1 cellular context compared by ENCODE assay signal in the genomic region with DNA sequence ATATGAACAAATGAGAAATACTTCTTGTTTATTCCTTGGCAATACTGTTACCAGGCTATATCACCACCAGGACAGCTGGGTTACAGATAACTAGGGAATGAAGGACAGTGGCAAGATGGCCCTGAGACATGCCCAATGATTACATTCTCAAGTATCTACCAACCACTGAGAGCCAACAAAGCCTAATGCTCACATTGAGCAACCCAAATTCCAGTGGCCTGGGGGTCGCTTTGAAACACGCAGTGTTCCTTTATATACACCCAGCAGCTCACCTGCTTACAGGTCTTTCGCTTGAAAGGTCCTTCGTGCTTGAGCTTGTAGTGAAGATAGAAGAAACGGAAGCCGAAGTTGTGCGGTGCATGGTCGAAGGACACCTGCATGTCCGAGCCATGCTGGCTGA.
TF ChIP-seq lines count a peak whose summit lies in the region.

No MANE protein-coding gene starts in this region.

TF ChIP-seq in WTC11, 78 proteins besides CTCF, POLR2A, EP300 and RAD21:
- TF ChIP-seq, protein P1, sequence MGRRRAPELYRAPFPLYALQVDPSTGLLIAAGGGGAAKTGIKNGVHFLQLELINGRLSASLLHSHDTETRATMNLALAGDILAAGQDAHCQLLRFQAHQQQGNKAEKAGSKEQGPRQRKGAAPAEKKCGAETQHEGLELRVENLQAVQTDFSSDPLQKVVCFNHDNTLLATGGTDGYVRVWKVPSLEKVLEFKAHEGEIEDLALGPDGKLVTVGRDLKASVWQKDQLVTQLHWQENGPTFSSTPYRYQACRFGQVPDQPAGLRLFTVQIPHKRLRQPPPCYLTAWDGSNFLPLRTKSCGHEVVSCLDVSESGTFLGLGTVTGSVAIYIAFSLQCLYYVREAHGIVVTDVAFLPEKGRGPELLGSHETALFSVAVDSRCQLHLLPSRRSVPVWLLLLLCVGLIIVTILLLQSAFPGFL (CRISPR knock-in tag; IDR thresholded peaks at IDR 0.05; ENCODE audit: borderline replicate concordance) = no peak
- TF ChIP-seq, protein P2, sequence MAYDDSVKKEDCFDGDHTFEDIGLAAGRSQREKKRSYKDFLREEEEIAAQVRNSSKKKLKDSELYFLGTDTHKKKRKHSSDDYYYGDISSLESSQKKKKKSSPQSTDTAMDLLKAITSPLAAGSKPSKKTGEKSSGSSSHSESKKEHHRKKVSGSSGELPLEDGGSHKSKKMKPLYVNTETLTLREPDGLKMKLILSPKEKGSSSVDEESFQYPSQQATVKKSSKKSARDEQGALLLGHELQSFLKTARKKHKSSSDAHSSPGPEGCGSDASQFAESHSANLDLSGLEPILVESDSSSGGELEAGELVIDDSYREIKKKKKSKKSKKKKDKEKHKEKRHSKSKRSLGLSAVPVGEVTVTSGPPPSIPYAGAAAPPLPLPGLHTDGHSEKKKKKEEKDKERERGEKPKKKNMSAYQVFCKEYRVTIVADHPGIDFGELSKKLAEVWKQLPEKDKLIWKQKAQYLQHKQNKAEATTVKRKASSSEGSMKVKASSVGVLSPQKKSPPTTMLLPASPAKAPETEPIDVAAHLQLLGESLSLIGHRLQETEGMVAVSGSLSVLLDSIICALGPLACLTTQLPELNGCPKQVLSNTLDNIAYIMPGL (CRISPR knock-in tag; IDR thresholded peaks at IDR 0.05) = no peak
- TF ChIP-seq, protein P3, sequence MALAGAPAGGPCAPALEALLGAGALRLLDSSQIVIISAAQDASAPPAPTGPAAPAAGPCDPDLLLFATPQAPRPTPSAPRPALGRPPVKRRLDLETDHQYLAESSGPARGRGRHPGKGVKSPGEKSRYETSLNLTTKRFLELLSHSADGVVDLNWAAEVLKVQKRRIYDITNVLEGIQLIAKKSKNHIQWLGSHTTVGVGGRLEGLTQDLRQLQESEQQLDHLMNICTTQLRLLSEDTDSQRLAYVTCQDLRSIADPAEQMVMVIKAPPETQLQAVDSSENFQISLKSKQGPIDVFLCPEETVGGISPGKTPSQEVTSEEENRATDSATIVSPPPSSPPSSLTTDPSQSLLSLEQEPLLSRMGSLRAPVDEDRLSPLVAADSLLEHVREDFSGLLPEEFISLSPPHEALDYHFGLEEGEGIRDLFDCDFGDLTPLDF (CRISPR knock-in tag; IDR thresholded peaks at IDR 0.05) = no peak
- TF ChIP-seq, protein P4, sequence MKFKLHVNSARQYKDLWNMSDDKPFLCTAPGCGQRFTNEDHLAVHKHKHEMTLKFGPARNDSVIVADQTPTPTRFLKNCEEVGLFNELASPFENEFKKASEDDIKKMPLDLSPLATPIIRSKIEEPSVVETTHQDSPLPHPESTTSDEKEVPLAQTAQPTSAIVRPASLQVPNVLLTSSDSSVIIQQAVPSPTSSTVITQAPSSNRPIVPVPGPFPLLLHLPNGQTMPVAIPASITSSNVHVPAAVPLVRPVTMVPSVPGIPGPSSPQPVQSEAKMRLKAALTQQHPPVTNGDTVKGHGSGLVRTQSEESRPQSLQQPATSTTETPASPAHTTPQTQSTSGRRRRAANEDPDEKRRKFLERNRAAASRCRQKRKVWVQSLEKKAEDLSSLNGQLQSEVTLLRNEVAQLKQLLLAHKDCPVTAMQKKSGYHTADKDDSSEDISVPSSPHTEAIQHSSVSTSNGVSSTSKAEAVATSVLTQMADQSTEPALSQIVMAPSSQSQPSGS (CRISPR knock-in tag; IDR thresholded peaks at IDR 0.05; ENCODE audit: borderline replicate concordance, low read depth) = no peak
- TF ChIP-seq SOX15 (CRISPR knock-in tag; IDR thresholded peaks at IDR 0.05) (no peak), ETV6 (CRISPR knock-in tag; IDR thresholded peaks at IDR 0.05) (no peak), RELA (CRISPR knock-in tag; IDR thresholded peaks at IDR 0.05; ENCODE audit: borderline replicate concordance) (no peak), ZNF232 (CRISPR knock-in tag; IDR thresholded peaks at IDR 0.05) (no peak), ZNF219 (CRISPR knock-in tag; IDR thresholded peaks at IDR 0.05; ENCODE audit: borderline replicate concordance) (no peak), GRHL2 (CRISPR knock-in tag; IDR thresholded peaks at IDR 0.05; ENCODE audit: insufficient replicate concordance, severe bottlenecking) (no peak), NFATC4 (CRISPR knock-in tag; IDR thresholded peaks at IDR 0.05) (no peak), IRF2 (CRISPR knock-in tag; IDR thresholded peaks at IDR 0.05; ENCODE audit: borderline replicate concordance, low read depth) (no peak), NR2C2 (CRISPR knock-in tag; IDR thresholded peaks at IDR 0.05) (no peak), MYBL2 (CRISPR knock-in tag; IDR thresholded peaks at IDR 0.05) (no peak), FOXJ3 (CRISPR knock-in tag; IDR thresholded peaks at IDR 0.05; ENCODE audit: borderline replicate concordance) (no peak)
- TF ChIP-seq, protein P5, sequence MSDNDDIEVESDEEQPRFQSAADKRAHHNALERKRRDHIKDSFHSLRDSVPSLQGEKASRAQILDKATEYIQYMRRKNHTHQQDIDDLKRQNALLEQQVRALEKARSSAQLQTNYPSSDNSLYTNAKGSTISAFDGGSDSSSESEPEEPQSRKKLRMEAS (CRISPR knock-in tag; IDR thresholded peaks at IDR 0.05) = no peak
- TF ChIP-seq, protein P6, sequence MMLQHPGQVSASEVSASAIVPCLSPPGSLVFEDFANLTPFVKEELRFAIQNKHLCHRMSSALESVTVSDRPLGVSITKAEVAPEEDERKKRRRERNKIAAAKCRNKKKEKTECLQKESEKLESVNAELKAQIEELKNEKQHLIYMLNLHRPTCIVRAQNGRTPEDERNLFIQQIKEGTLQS (CRISPR knock-in tag; conservative IDR thresholded peaks at IDR 0.05) = no peak
- TF ChIP-seq, protein P7, sequence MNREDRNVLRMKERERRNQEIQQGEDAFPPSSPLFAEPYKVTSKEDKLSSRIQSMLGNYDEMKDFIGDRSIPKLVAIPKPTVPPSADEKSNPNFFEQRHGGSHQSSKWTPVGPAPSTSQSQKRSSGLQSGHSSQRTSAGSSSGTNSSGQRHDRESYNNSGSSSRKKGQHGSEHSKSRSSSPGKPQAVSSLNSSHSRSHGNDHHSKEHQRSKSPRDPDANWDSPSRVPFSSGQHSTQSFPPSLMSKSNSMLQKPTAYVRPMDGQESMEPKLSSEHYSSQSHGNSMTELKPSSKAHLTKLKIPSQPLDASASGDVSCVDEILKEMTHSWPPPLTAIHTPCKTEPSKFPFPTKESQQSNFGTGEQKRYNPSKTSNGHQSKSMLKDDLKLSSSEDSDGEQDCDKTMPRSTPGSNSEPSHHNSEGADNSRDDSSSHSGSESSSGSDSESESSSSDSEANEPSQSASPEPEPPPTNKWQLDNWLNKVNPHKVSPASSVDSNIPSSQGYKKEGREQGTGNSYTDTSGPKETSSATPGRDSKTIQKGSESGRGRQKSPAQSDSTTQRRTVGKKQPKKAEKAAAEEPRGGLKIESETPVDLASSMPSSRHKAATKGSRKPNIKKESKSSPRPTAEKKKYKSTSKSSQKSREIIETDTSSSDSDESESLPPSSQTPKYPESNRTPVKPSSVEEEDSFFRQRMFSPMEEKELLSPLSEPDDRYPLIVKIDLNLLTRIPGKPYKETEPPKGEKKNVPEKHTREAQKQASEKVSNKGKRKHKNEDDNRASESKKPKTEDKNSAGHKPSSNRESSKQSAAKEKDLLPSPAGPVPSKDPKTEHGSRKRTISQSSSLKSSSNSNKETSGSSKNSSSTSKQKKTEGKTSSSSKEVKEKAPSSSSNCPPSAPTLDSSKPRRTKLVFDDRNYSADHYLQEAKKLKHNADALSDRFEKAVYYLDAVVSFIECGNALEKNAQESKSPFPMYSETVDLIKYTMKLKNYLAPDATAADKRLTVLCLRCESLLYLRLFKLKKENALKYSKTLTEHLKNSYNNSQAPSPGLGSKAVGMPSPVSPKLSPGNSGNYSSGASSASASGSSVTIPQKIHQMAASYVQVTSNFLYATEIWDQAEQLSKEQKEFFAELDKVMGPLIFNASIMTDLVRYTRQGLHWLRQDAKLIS (CRISPR knock-in tag; IDR thresholded peaks at IDR 0.05; ENCODE audit: borderline replicate concordance) = no peak
- TF ChIP-seq, protein P8, sequence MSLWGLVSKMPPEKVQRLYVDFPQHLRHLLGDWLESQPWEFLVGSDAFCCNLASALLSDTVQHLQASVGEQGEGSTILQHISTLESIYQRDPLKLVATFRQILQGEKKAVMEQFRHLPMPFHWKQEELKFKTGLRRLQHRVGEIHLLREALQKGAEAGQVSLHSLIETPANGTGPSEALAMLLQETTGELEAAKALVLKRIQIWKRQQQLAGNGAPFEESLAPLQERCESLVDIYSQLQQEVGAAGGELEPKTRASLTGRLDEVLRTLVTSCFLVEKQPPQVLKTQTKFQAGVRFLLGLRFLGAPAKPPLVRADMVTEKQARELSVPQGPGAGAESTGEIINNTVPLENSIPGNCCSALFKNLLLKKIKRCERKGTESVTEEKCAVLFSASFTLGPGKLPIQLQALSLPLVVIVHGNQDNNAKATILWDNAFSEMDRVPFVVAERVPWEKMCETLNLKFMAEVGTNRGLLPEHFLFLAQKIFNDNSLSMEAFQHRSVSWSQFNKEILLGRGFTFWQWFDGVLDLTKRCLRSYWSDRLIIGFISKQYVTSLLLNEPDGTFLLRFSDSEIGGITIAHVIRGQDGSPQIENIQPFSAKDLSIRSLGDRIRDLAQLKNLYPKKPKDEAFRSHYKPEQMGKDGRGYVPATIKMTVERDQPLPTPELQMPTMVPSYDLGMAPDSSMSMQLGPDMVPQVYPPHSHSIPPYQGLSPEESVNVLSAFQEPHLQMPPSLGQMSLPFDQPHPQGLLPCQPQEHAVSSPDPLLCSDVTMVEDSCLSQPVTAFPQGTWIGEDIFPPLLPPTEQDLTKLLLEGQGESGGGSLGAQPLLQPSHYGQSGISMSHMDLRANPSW (CRISPR knock-in tag; conservative IDR thresholded peaks at IDR 0.05; ENCODE audit: low read depth) = no peak
